Comparison of ENCODE assay signal across 8 cellular contexts in the genomic region with DNA sequence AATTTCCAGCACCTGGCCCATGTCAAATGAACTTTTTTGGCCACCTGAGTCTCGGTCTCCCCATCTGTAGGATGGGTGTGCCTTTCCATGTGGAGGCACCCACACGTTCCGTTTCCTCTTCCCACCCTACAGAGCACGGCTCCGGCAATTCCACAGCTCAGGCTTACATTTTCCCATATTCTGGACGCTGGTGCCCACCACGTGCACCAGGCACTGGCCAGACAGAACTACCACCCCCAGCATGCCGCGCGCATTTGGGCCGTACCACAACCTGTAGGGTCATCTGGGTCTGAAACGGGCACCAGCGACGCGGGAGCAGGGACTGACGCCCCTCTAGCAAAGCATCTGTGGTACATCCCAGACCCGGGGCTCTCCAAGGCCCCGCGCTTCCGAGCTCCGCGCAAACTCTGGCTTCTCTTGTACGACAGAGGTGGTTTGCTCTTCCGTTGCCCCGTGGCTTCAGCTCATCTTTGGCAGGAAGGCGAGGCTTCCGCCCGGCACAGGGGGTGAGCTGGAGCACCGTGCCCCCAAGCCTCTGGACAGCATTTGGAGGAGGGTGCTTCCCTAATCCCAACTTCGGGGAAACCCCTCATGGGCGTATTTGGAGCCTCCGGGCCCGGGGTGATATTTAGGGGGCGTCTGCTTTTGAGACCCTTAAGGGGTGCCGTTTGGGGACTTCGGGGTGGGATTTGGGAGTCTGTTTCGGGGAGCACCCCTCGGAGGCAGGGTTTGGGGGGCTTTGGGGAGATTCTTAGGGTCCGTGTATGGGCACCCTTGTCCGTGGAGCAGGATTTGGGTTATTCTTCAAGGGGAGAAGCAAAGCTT. TPM values are rescaled to one million over a fixed set of nuclear protein-coding genes. Genes with fewer than 3 reads are reported as not detected.
DNase-seq lines count a peak whose midpoint lies in the region; TF ChIP-seq lines count a peak whose summit lies in the region.

No MANE protein-coding gene starts in this region.

- 0 to 4% methylated on average over 3 to 40 of the region's 40 CpGs for WGBS in endodermal cell (ENCODE audit: insufficient coverage in 1 of 2, insufficient read length in 1 of 2), 2 experiments

- peaks cover 9% of the 10 kb centered on the region for H3K27me3 ChIP-seq in endodermal cell (ENCODE audit: control insufficient read depth, insufficient read depth, low read length, poor library complexity, severe bottlenecking)

- H3K27ac Mint-ChIP-seq in endodermal cell = no peak overlapping the region
- peak overlapping the region; percentile 44 for H3K27ac Mint-ChIP-seq in mesothelial cell of epicardium

- H3K9me3 Mint-ChIP-seq in endodermal cell (peaks cover 9% of the 10 kb centered on the region), mesothelial cell of epicardium (no peaks in the 10 kb centered on the region)

- H3K4me3 ChIP-seq in endodermal cell (ENCODE audit: low read length) = peak overlapping the region; percentile 73

- H3K27me3 Mint-ChIP-seq in endodermal cell (ENCODE audit: insufficient read depth) = peaks cover 57% of the 10 kb centered on the region
- no peaks in the 10 kb centered on the region for H3K27me3 Mint-ChIP-seq in mesothelial cell of epicardium (ENCODE audit: low read depth)

- no peak overlapping the region for H3K27ac ChIP-seq in endodermal cell (ENCODE audit: low read depth, low read length)

- H3K4me1 ChIP-seq in endodermal cell (ENCODE audit: control insufficient read depth, insufficient read depth, low read length) = no peaks in the 10 kb centered on the region

- H3K4me3 Mint-ChIP-seq in endodermal cell (peak overlapping the region; percentile 65), mesothelial cell of epicardium (peak overlapping the region; percentile 80)

- H3K4me1 Mint-ChIP-seq in endodermal cell = peaks cover 13% of the 10 kb centered on the region
- peaks cover 25% of the 10 kb centered on the region for H3K4me1 Mint-ChIP-seq in mesothelial cell of epicardium

- TF ChIP-seq CTCF in GM20000 (IDR thresholded peaks at IDR 0.05; ENCODE audit: extremely low read depth, missing control alignments) = no peak
- TF ChIP-seq CTCF in endodermal cell (conservative IDR thresholded peaks at IDR 0.05) = no peak
- TF ChIP-seq CTCF in mesothelial cell of epicardium (IDR thresholded peaks at IDR 0.05; ENCODE audit: unreplicated experiment) = no peak

- DNase-seq in COLO668 (lab: John Stamatoyannopoulos, UW; ENCODE audit: unreplicated experiment) (peak; percentile 91), GM20000 (ENCODE audit: low spot score) (peak; percentile 89), HUDEP-2 (lab: John Stamatoyannopoulos, UW; ENCODE audit: unreplicated experiment in 76 of 76) (peak in 75 of 76 experiments; percentile 18 to 90 (median 77)), NOMO-1 treated with DMSO at 0.1 percent for 48 hours (lab: John Stamatoyannopoulos, UW; ENCODE audit: unreplicated experiment) (peak; percentile 94), endodermal cell (peak; percentile 97), mesothelial cell of epicardium (ENCODE audit: low spot score in 2 of 2, unreplicated experiment in 2 of 2) (peak; percentile 56 to 77)
- peak; percentile 40 to 64 (median 49) for DNase-seq in activated CD8-positive, alpha-beta memory T cell treated with anti-CD3 and anti-CD28 coated beads for 48 hours (ENCODE audit: low read depth in 2 of 3, low spot score in 2 of 3)
- peak; percentile 40 for DNase-seq in stimulated activated CD8-positive, alpha-beta memory T cell treated with anti-CD3 and anti-CD28 coated beads, Interleukin-15, amount 100 ng/mL, for 24 hours (ENCODE audit: low read depth)

- H3K9me3 ChIP-seq in endodermal cell (ENCODE audit: control insufficient read depth, low read length) = no peaks in the 10 kb centered on the region

- H3K9ac ChIP-seq in endodermal cell (ENCODE audit: extremely low read depth, low read length, poor library complexity, severe bottlenecking) = no peak overlapping the region

- peaks cover 10% of the 10 kb centered on the region for H3K36me3 ChIP-seq in endodermal cell (ENCODE audit: control insufficient read depth, insufficient read depth, low read length)

- H3K36me3 Mint-ChIP-seq in endodermal cell (ENCODE audit: low read depth) (peaks cover 19% of the 10 kb centered on the region), mesothelial cell of epicardium (peaks cover 5% of the 10 kb centered on the region)

RNA-seq across cellular contexts. Expression of gene UBA1, which starts 3.0 kb away (rescaled TPM):
- total RNA-seq in endodermal cell (100 to 1,000 TPM; 233 to 448 TPM), mesothelial cell of epicardium (349 to 350 TPM (median 350 TPM) in 3 replicates)
- polyA plus RNA-seq in endodermal cell (2013, experiment 1 of 2) = 280 TPM
- polyA plus RNA-seq in endodermal cell (2013, experiment 2 of 2) = 253 TPM

RNA-seq across cellular contexts. Expression of gene CDK16, which starts 27.8 kb away (rescaled TPM):
- 100 to 1,000 TPM; 167 to 245 TPM for total RNA-seq in endodermal cell
- 166 TPM for polyA plus RNA-seq in endodermal cell (2013, experiment 1 of 2)
- 145 TPM for polyA plus RNA-seq in endodermal cell (2013, experiment 2 of 2)
- total RNA-seq in mesothelial cell of epicardium = 216 to 226 TPM (median 221 TPM) in 3 replicates

RNA-seq across cellular contexts. Expression of gene USP11, which starts 42.2 kb away (rescaled TPM):
- total RNA-seq in endodermal cell (100 to 1,000 TPM; 113 to 214 TPM), mesothelial cell of epicardium (315 to 337 TPM (median 315 TPM) in 3 replicates)
- polyA plus RNA-seq in endodermal cell (2013, experiment 1 of 2) = 126 TPM
- 106 TPM for polyA plus RNA-seq in endodermal cell (2013, experiment 2 of 2)

RNA-seq across cellular contexts. Expression of gene RBM10, which starts 45.6 kb away (rescaled TPM):
- 10 to 100 TPM; 48.3 to 50.6 TPM for total RNA-seq in endodermal cell
- 64.6 TPM for polyA plus RNA-seq in endodermal cell (2013, experiment 1 of 2)
- 58.3 TPM for polyA plus RNA-seq in endodermal cell (2013, experiment 2 of 2)
- total RNA-seq in mesothelial cell of epicardium = 56.7 to 61.4 TPM (median 58.7 TPM) in 3 replicates

RNA-seq across cellular contexts. Expression of gene NDUFB11, which starts 46.2 kb away (rescaled TPM):
- total RNA-seq in endodermal cell (100 to 1,000 TPM in 1 of 2 donors, 10 to 100 TPM in 1; 86.1 to 108 TPM), mesothelial cell of epicardium (82.9 to 85.7 TPM (median 83.9 TPM) in 3 replicates)
- 112 TPM for polyA plus RNA-seq in endodermal cell (2013, experiment 1 of 2)
- 102 TPM for polyA plus RNA-seq in endodermal cell (2013, experiment 2 of 2)

Comparison
In these comparisons a context has a peak if more than half of its experiments do, and no peak if none do; other contexts are left out.
1. DNase-seq: peak in every context shown above with its lines; median percentile 97 in endodermal cell; 94 in NOMO-1 treated with DMSO at 0.1 percent for 48 hours; 91 in COLO668; 89 in GM20000; 77 in HUDEP-2; 66 in mesothelial cell of epicardium; 49 in activated CD8-positive, alpha-beta memory T cell treated with anti-CD3 and anti-CD28 coated beads for 48 hours; 40 in stimulated activated CD8-positive, alpha-beta memory T cell treated with anti-CD3 and anti-CD28 coated beads, Interleukin-15, amount 100 ng/mL, for 24 hours.